In genomic region chr15:97013491-97013890, GRCh38 we compare ENCODE assay signal across 24 cellular contexts.
"Had no signal": no experiment of that assay in that cellular context is flagged by ENCODE, and none has a peak within 500 bp of the region (broad histone marks: within the 10 kb centered on the region; RNA-seq: fewer than 3 reads in every experiment).

No MANE protein-coding gene starts in this region.

- H3K4me3 ChIP-seq: colonic mucosa, coronary artery, dorsolateral prefrontal cortex, esophagus muscularis mucosa, esophagus squamous epithelium, gastrocnemius medialis, gastroesophageal sphincter, heart left ventricle, heart right ventricle had no signal

- H3K4me1 ChIP-seq: colonic mucosa, esophagus muscularis mucosa, esophagus squamous epithelium, foreskin keratinocyte, gastrocnemius medialis, gastroesophageal sphincter, heart left ventricle, heart right ventricle had no signal

- H3K27me3 ChIP-seq: colonic mucosa, esophagus muscularis mucosa, esophagus squamous epithelium, foreskin keratinocyte, gastrocnemius medialis, gastroesophageal sphincter, heart left ventricle, heart right ventricle had no signal

- H3K9me3 ChIP-seq: colonic mucosa, esophagus squamous epithelium had no signal

- ATAC-seq: effector memory CD8-positive, alpha-beta T cell; esophagus mucosa; foreskin keratinocyte; gastrocnemius medialis; gastroesophageal sphincter; heart left ventricle; heart right ventricle had no signal

- DNase-seq: colonic mucosa; cortex of kidney; dermis blood vessel endothelial cell; dorsolateral prefrontal cortex; effector CD4-positive, alpha-beta T cell; effector CD8-positive, alpha-beta T cell; effector memory CD4-positive, alpha-beta T cell; effector memory CD8-positive, alpha-beta T cell; endodermal cell; erythroblast; esophagus squamous epithelium; foreskin fibroblast; foreskin keratinocyte; foreskin melanocyte; gastrocnemius medialis; glutamatergic neuron; head of caudate nucleus; heart left ventricle; heart right ventricle had no signal

- H3K36me3 ChIP-seq: colonic mucosa, esophagus muscularis mucosa, esophagus squamous epithelium, gastrocnemius medialis, gastroesophageal sphincter, heart left ventricle, heart right ventricle had no signal

- H3K27ac ChIP-seq: colonic mucosa, coronary artery, dorsolateral prefrontal cortex, epithelial cell of prostate, esophagus muscularis mucosa, esophagus squamous epithelium, foreskin keratinocyte, gastrocnemius medialis, gastroesophageal sphincter, heart left ventricle, heart right ventricle had no signal
